In the genomic region with DNA sequence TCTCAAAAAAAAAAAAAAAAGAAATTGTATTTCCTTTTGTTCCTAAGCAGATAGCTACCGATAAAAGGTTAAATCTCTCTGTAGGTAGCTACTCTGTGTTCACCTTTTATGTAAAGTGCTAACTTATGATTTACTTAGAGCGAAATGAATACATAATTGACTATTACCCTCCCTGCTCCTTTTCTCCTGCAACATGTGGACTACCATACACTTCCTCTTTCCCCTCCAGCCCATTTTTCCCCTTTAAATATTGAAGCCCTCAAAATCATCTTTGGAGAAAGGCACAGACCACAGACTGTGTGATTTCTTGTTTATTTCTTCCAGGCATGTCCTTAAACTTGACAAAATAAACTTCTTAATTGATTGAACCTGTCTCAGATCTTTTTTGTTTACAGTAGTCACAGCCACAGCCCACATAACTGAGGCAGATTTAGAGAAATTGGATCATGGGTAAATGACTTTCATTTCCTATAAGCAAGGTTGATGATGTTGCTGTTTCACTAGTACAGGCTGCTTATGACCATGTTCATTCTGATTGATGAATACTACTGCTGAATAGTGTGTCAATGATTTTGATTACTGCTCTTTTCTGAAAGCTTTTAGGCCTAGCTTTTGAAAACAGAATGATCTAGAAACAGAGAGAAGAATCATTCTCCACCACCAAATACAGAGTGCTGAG, we compare ENCODE assay signal across 14 cellular contexts. TPM values are rescaled to one million over a fixed set of nuclear protein-coding genes. Genes with fewer than 3 reads are reported as not detected.
DNase-seq lines count a peak whose midpoint lies in the region; ATAC-seq and TF ChIP-seq lines count a peak whose summit lies in the region.
"Had no signal": no experiment of that assay in that cellular context is flagged by ENCODE, and none has a peak within 500 bp of the region (broad histone marks: within the 10 kb centered on the region; RNA-seq: fewer than 3 reads in every experiment).

No MANE protein-coding gene starts in this region.

- no peaks in the 10 kb centered on the region for H3K9me3 Mint-ChIP-seq in activated T-helper 1 cell treated with anti-CD3 and anti-CD28 coated beads, Interleukin-12 subunit alpha, Interleukin-12 subunit beta, Interleukin-2, Interleukin-4 antibody, amounts not matched to agents 30 ng/mL and 10 ng/mL and 1 ng/mL, durations not matched to agents 14 hours and 24 hours and 36 hours
- no peaks in the 10 kb centered on the region for H3K9me3 Mint-ChIP-seq in T-cell

- WGBS in right lobe of liver (ENCODE audit: insufficient coverage, low coverage, low lambda C conversion rate, missing lambda C conversion rate): 86% methylated on average over 2 of the region's 2 CpGs

- ATAC-seq in GM19463 (IDR thresholded peaks at IDR 0.05; ENCODE audit: unreplicated experiment): peak; percentile 53
- peak; percentile 60 for ATAC-seq in HG03378 (IDR thresholded peaks at IDR 0.05; ENCODE audit: unreplicated experiment)
- no peak for ATAC-seq in right lobe of liver
- no peak for ATAC-seq in T-cell (replicated peaks in 1 of 4)
- ATAC-seq: upper lobe of right lung had no signal

- no peak overlapping the region for H3K27ac ChIP-seq in right lobe of liver
- H3K27ac ChIP-seq: upper lobe of right lung had no signal

- no peak overlapping the region for H3K4me3 ChIP-seq in right lobe of liver
- H3K4me3 ChIP-seq: upper lobe of right lung had no signal

- peaks cover 8% of the 10 kb centered on the region for H3K4me1 Mint-ChIP-seq in activated T-helper 1 cell treated with anti-CD3 and anti-CD28 coated beads, Interleukin-12 subunit alpha, Interleukin-12 subunit beta, Interleukin-2, Interleukin-4 antibody, amounts not matched to agents 30 ng/mL and 10 ng/mL and 1 ng/mL, durations not matched to agents 14 hours and 24 hours and 36 hours (ENCODE audit: low read depth)
- H3K4me1 Mint-ChIP-seq in T-cell: no peaks in the 10 kb centered on the region

- H3K27me3 ChIP-seq in right lobe of liver: no peaks in the 10 kb centered on the region
- H3K27me3 ChIP-seq: upper lobe of right lung had no signal

- no peak overlapping the region for H3K4me3 Mint-ChIP-seq in activated T-helper 1 cell treated with anti-CD3 and anti-CD28 coated beads, Interleukin-12 subunit alpha, Interleukin-12 subunit beta, Interleukin-2, Interleukin-4 antibody, amounts not matched to agents 30 ng/mL and 10 ng/mL and 1 ng/mL, durations not matched to agents 14 hours and 24 hours and 36 hours
- no peak overlapping the region for H3K4me3 Mint-ChIP-seq in T-cell

- no peak for TF ChIP-seq CTCF in right lobe of liver (IDR thresholded peaks at IDR 0.05)

- no peaks in the 10 kb centered on the region for H3K36me3 Mint-ChIP-seq in activated T-helper 1 cell treated with anti-CD3 and anti-CD28 coated beads, Interleukin-12 subunit alpha, Interleukin-12 subunit beta, Interleukin-2, Interleukin-4 antibody, amounts not matched to agents 30 ng/mL and 10 ng/mL and 1 ng/mL, durations not matched to agents 14 hours and 24 hours and 36 hours (ENCODE audit: low read depth)
- no peaks in the 10 kb centered on the region for H3K36me3 Mint-ChIP-seq in T-cell

- H3K27ac Mint-ChIP-seq in activated T-helper 1 cell treated with anti-CD3 and anti-CD28 coated beads, Interleukin-12 subunit alpha, Interleukin-12 subunit beta, Interleukin-2, Interleukin-4 antibody, amounts not matched to agents 30 ng/mL and 10 ng/mL and 1 ng/mL, durations not matched to agents 14 hours and 24 hours and 36 hours: peak overlapping the region; percentile 25
- no peak overlapping the region for H3K27ac Mint-ChIP-seq in T-cell

- TF ChIP-seq POLR2A in right lobe of liver (IDR thresholded peaks at IDR 0.05): no peak

- peak; percentile 39 for DNase-seq in SIG-M5 treated with dmso at 0.1 percent for 504 hours (lab: John Stamatoyannopoulos, UW; ENCODE audit: unreplicated experiment)
- no peak for DNase-seq in SIG-M5 (lab: John Stamatoyannopoulos, UW)
- no peak for DNase-seq in activated T-helper 1 cell treated with anti-CD3 and anti-CD28 coated beads, Interleukin-12 subunit alpha, Interleukin-12 subunit beta, Interleukin-2, Interleukin-4 antibody, amounts not matched to agents 30 ng/mL and 10 ng/mL and 1 ng/mL, durations not matched to agents 14 hours and 24 hours and 36 hours (ENCODE audit: low spot score)
- no peak for DNase-seq in right lobe of liver
- DNase-seq in T-cell: no peak
- DNase-seq in NCI-H2029 (lab: John Stamatoyannopoulos, UW): no peak
- DNase-seq: 8988T, NCI-H1105, NCI-H510A, occipital lobe, Right ventricle myocardium superior, upper lobe of right lung had no signal

- peaks cover 7% of the 10 kb centered on the region for H3K27me3 Mint-ChIP-seq in activated T-helper 1 cell treated with anti-CD3 and anti-CD28 coated beads, Interleukin-12 subunit alpha, Interleukin-12 subunit beta, Interleukin-2, Interleukin-4 antibody, amounts not matched to agents 30 ng/mL and 10 ng/mL and 1 ng/mL, durations not matched to agents 14 hours and 24 hours and 36 hours (ENCODE audit: insufficient read depth)
- H3K27me3 Mint-ChIP-seq in T-cell: peaks cover 1 to 2% of the 10 kb centered on the region in 2 donors

- H3K4me1 ChIP-seq in right lobe of liver: peaks cover 0 to 3% (median 1%) of the 10 kb centered on the region in 4 donors
- H3K4me1 ChIP-seq: upper lobe of right lung had no signal

- CTCF ChIA-PET in T-cell (lab: Charles Lee): interaction anchor here (0.6 to 2.6 kb wide), 9 partner anchors 10 to 833 kb away, joined by 3 to 11 read pairs (median 4); no protein-coding TSS in a partner anchor

- no peaks in the 10 kb centered on the region for H3K36me3 ChIP-seq in right lobe of liver
- H3K36me3 ChIP-seq: upper lobe of right lung had no signal

- H3K9me3 ChIP-seq in right lobe of liver: no peaks in the 10 kb centered on the region
- H3K9me3 ChIP-seq: upper lobe of right lung had no signal

- intact Hi-C loops in activated T-helper 1 cell treated with anti-CD3 and anti-CD28 coated beads, Interleukin-12 subunit alpha, Interleukin-12 subunit beta, Interleukin-2, Interleukin-4 antibody, amounts not matched to agents 30 ng/mL and 10 ng/mL and 1 ng/mL, durations not matched to agents 14 hours and 24 hours and 36 hours (cut with micrococcal nuclease): no loop called here
- intact Hi-C loops in right lobe of liver (cut with DNase I): no loop called here

- POLR2A ChIA-PET in T-cell (lab: Charles Lee): no interaction called here

RNA-seq across cellular contexts. Expression of a gene that starts 59.2 kb away (rescaled TPM):
- total RNA-seq in activated T-helper 1 cell treated with anti-CD3 and anti-CD28 coated beads, Interleukin-12 subunit alpha, Interleukin-12 subunit beta, Interleukin-2, Interleukin-4 antibody, amounts not matched to agents 30 ng/mL and 10 ng/mL and 1 ng/mL, durations not matched to agents 14 hours and 24 hours and 36 hours: 46.6 and 52.9 TPM in 2 replicates
- total RNA-seq in right lobe of liver (10 to 100 TPM; 11.0 to 24.6 (median 19.4) TPM), T-cell (10 to 100 TPM; 19.7 to 37.3 (median 30.3) TPM)

Comparison
In these comparisons a context has a peak if more than half of its experiments do, and no peak if none do; other contexts are left out.
1. ATAC-seq: peak in GM19463 (single experiment) and HG03378 (single experiment); none in right lobe of liver (0 of 4) and T-cell (0 of 4).